In the genomic region with DNA sequence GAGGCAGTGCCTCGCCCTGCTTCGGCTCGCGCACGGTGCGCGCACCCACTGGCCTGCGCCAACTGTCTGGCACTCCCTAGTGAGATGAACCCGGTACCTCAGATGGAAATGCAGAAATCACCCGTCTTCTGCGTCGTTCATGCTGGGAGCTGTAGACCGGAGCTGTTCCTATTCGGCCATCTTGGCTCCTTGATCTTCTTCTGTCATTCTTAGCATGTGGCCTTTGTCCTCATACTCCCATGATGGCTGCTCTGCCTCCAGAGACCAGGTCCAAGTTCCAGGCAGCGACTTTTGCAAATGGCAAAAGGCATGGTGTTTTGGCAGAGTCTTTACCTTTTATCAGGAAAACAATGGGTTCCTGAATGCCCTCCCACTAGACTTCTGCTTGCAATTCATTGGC, we compare ENCODE assay signal across 5 cellular contexts.
A peak's percentile ranks its signal among the peaks of the same experiment; 100 is the strongest.
DNase-seq lines count a peak whose midpoint lies in the region; ATAC-seq, FAIRE-seq and TF ChIP-seq lines count a peak whose summit lies in the region.
"Not testable (repeated sequence)": the region's sequence is repeated elsewhere in the genome, so short reads cannot be mapped to it uniquely, and the experiment has no call there.

No MANE protein-coding gene starts in this region.

- H3K23me2 ChIP-seq in H9 (ENCODE audit: insufficient read length, low read depth, low read length, poor library complexity, severe bottlenecking); H1 (ENCODE audit: low read depth, low read length): not testable (repeated sequence)

- H3K18ac ChIP-seq in H9 (ENCODE audit: insufficient read length, low read depth, low read length); H1 (ENCODE audit: extremely low read depth, low read length): not testable (repeated sequence)

- not testable (repeated sequence) for H4K5ac ChIP-seq in H9 (ENCODE audit: insufficient read length, low read depth, low read length); H1 (ENCODE audit: insufficient read length, low read depth, low read length)

- H2BK12ac ChIP-seq in H9 (ENCODE audit: insufficient read length, low read depth, low read length); H1 (ENCODE audit: low read depth, low read length): not testable (repeated sequence)

- not testable (repeated sequence) for H3K27me3 ChIP-seq in H9 (ENCODE audit: insufficient read depth, low read length); H1 (replicated peaks in 1 of 4; ENCODE audit: control insufficient read depth in 3 of 4, extremely low read depth in 1 of 4, insufficient read depth in 3 of 4, low read length in 3 of 4)

- not testable (repeated sequence) for H3K4me1 Mint-ChIP-seq in H9, WTC11

- H3K4me3 ChIP-seq in H1 (ENCODE audit: extremely low read depth in 1 of 4, insufficient read depth in 2 of 4, low read depth in 3 of 4, low read length in 4 of 4) = not testable (repeated sequence)

- not testable (repeated sequence) for H4K20me1 ChIP-seq in H9 (ENCODE audit: control insufficient read depth, insufficient read depth, insufficient read length); H1 (replicated peaks in 1 of 2; ENCODE audit: control insufficient read depth in 1 of 2, insufficient read depth in 2 of 2, low read length in 2 of 2)

- FAIRE-seq in H1 (lab: Jason Lieb, UNC) = not testable (repeated sequence)

- H3K27ac ChIP-seq in H9 (ENCODE audit: insufficient read length, low read depth, low read length); H1 (ENCODE audit: low read depth, low read length): not testable (repeated sequence)

- H3K4ac ChIP-seq in H9 (ENCODE audit: low read depth, low read length); H1 (replicated peaks; ENCODE audit: insufficient read length, low read depth, low read length): not testable (repeated sequence)

- not testable (repeated sequence) for H3K79me1 ChIP-seq in H9 (ENCODE audit: insufficient read depth, low read depth, low read length, poor library complexity, severe bottlenecking); H1 (ENCODE audit: low read depth, low read length)

- not testable (repeated sequence) for H2BK120ac ChIP-seq in H9 (ENCODE audit: low read depth, low read length, poor library complexity, severe bottlenecking); H1 (replicated peaks; ENCODE audit: low read depth, low read length)

- not testable (repeated sequence) for H3K56ac ChIP-seq in H9 (ENCODE audit: insufficient read length, low read depth, low read length); H1 (replicated peaks; ENCODE audit: insufficient read length, low read depth, low read length)

- H3K4me1 ChIP-seq in H9 (ENCODE audit: insufficient read depth, low read length); H1 (replicated peaks in 1 of 4; ENCODE audit: control insufficient read depth in 3 of 4, insufficient read depth in 4 of 4, low read length in 3 of 4): not testable (repeated sequence)

- DNase-seq in ELF-1 (ENCODE audit: low read depth, low spot score) (peak; percentile 15), islet precursor cell (peak; percentile 27)
- not testable (repeated sequence) for DNase-seq in H9; WTC11 (ENCODE audit: low spot score); H1 (ENCODE audit: low read depth in 1 of 2, low spot score in 2 of 2)

- H4K8ac ChIP-seq in H9 (replicated peaks; ENCODE audit: insufficient read length, low read depth, low read length); H1 (ENCODE audit: extremely low read depth, insufficient read depth, low read length): not testable (repeated sequence)

- H3K27ac Mint-ChIP-seq in H9 = peak overlapping the region in 1 of 3 experiments; percentile 61; a peak in 2 of 7 replicates
- not testable (repeated sequence) for H3K27ac Mint-ChIP-seq in WTC11

- H3T11ph ChIP-seq in H9 (ENCODE audit: low read length) = not testable (repeated sequence)

- TF ChIP-seq RAD21 in H1 (IDR thresholded peaks at IDR 0.05 in 1 of 2, conservative IDR thresholded peaks at IDR 0.05 in 1 of 2; ENCODE audit: low read depth in 2 of 2, low read length in 2 of 2) = not testable (repeated sequence)

- TF ChIP-seq CTCF in H9 (conservative IDR thresholded peaks at IDR 0.05); WTC11 (IDR thresholded peaks at IDR 0.05); H1 (IDR thresholded peaks at IDR 0.05; ENCODE audit: control extremely low read depth in 1 of 3, insufficient read depth in 1 of 3, low read depth in 1 of 3, low read length in 3 of 3): not testable (repeated sequence)

- H3K36me3 Mint-ChIP-seq in H9 (ENCODE audit: insufficient read depth in 1 of 3, low read depth in 3 of 3) = peaks cover 5 to 10% (median 5%) of the 10 kb centered on the region in 3 experiments; a peak in 5 of 7 replicates
- not testable (repeated sequence) for H3K36me3 Mint-ChIP-seq in WTC11

- not testable (repeated sequence) for H3K4me2 ChIP-seq in H9 (ENCODE audit: insufficient read depth, insufficient read length, low read length); H1 (ENCODE audit: insufficient read depth in 1 of 2, low read depth in 2 of 2, low read length in 2 of 2)

- H3K27me3 Mint-ChIP-seq in H9 (ENCODE audit: low read depth); WTC11 (ENCODE audit: low read depth): not testable (repeated sequence)

- H4K91ac ChIP-seq in H9 (ENCODE audit: insufficient read length, low read depth, low read length); H1 (replicated peaks; ENCODE audit: insufficient read length, low read length): not testable (repeated sequence)

- not testable (repeated sequence) for H3K9ac ChIP-seq in H9 (ENCODE audit: extremely low read depth, insufficient read length, low read length); H1 (replicated peaks in 1 of 4; ENCODE audit: extremely low read depth in 1 of 4, low read depth in 3 of 4, low read length in 3 of 4)

- H2AK5ac ChIP-seq in H9 (ENCODE audit: insufficient read length, low read length); H1 (ENCODE audit: low read depth, low read length): not testable (repeated sequence)

- H3K36me3 ChIP-seq in H1 (ENCODE audit: control insufficient read depth in 2 of 4, insufficient read depth in 4 of 4, low read length in 3 of 4) = not testable (repeated sequence)

- not testable (repeated sequence) for TF ChIP-seq EP300 in H1 (IDR thresholded peaks at IDR 0.05; ENCODE audit: borderline replicate concordance in 1 of 2, low read depth in 2 of 2, low read length in 2 of 2)

- not testable (repeated sequence) for H2BK15ac ChIP-seq in H9 (ENCODE audit: low read depth, low read length); H1 (ENCODE audit: low read length)

- not testable (repeated sequence) for H3K23ac ChIP-seq in H9 (ENCODE audit: insufficient read length, low read depth, low read length); H1 (ENCODE audit: insufficient read length)

- H3K4me3 Mint-ChIP-seq in H9 (peak overlapping the region in 1 of 2 experiments; percentile 25; a peak in 1 of 5 replicates), WTC11 (peak overlapping the region; percentile 36)

- not testable (repeated sequence) for H3K79me2 ChIP-seq in H9 (ENCODE audit: insufficient read depth, low read length); H1 (ENCODE audit: control insufficient read depth in 1 of 2, insufficient read depth in 2 of 2, low read length in 2 of 2)

- not testable (repeated sequence) for H2BK20ac ChIP-seq in H9 (ENCODE audit: low read depth, low read length, poor library complexity, severe bottlenecking); H1 (ENCODE audit: low read length)

- not testable (repeated sequence) for H2BK5ac ChIP-seq in H9 (ENCODE audit: insufficient read length, low read length); H1 (ENCODE audit: low read depth, low read length)

- WGBS in H9 (ENCODE audit: extremely low coverage, insufficient read length, low lambda C conversion rate) = no CpG with 5 or more reads among the region's 15 CpGs
- WGBS in H1 (ENCODE audit: extremely low coverage in 1 of 2, insufficient coverage in 1 of 2, insufficient read length in 1 of 2, insufficient replicate concordance in 2 of 2, low coverage in 1 of 2, low lambda C conversion rate in 2 of 2, missing lambda C conversion rate in 1 of 2), 2 experiments = 88% methylated on average over 6 of the region's 15 CpGs; no CpG with 5 or more reads in 1 of the 2 experiments

- H3K14ac ChIP-seq in H9 (ENCODE audit: insufficient read depth, low read length); H1 (ENCODE audit: insufficient read length): not testable (repeated sequence)

- H3K9me3 ChIP-seq in H9 (ENCODE audit: control insufficient read depth, low read depth, low read length); H1 (ENCODE audit: insufficient read depth in 2 of 2, low read depth in 1 of 2, low read length in 1 of 2): not testable (repeated sequence)

- CTCF ChIA-PET in WTC11 (lab: Charles Lee); H1 (lab: Charles Lee; ENCODE audit: partially characterized antibody): not testable (repeated sequence)

- ATAC-seq in WTC11 = not testable (repeated sequence)

- POLR2A ChIA-PET in WTC11 (lab: Charles Lee) = not testable (repeated sequence)
- POLR2A ChIA-PET in H1 (lab: Charles Lee; ENCODE audit: partially characterized antibody) = interaction anchor here (1.0 kb wide), 1 partner anchor 51 kb away, joined by 5 read pairs; no protein-coding TSS in a partner anchor

- not testable (repeated sequence) for TF ChIP-seq POLR2A in H1 (IDR thresholded peaks at IDR 0.05; ENCODE audit: control extremely low read depth in 1 of 2, low read depth in 2 of 2, low read length in 2 of 2)

- peaks cover 3 to 12% of the 10 kb centered on the region in 2 experiments; a peak in 2 of 5 replicates for H3K9me3 Mint-ChIP-seq in H9
- H3K9me3 Mint-ChIP-seq in WTC11 = peaks cover 18% of the 10 kb centered on the region

- H2AFZ ChIP-seq in H9 (ENCODE audit: low read length) (peak overlapping the region; percentile 91), H1 (ENCODE audit: low read length) (peak overlapping the region; percentile 93; the same call in 1 of the 2 replicates)

TF ChIP-seq in H1, 55 proteins besides CTCF, POLR2A, EP300 and RAD21:
- TF ChIP-seq MAX (IDR thresholded peaks at IDR 0.05) (peak; percentile 38; the same call in 1 of the 2 replicates), YY1 (IDR thresholded peaks at IDR 0.05; ENCODE audit: low read depth, low read length) (0 out of 2 replicates have a peak, but pooled peaks have one; percentile 18)
TF ChIP-seq in H1: peak in this region for 2; not testable (repeated sequence) for 53.
